In genomic region chr20:50278684-50279531, GRCh38 we compare ENCODE assay signal across 1 cellular context.
A peak's percentile ranks its signal among the peaks of the same experiment; 100 is the strongest.
TF ChIP-seq lines count a peak whose summit lies in the region.

No MANE protein-coding gene starts in this region.

TF ChIP-seq in HepG2, 621 proteins besides CTCF, POLR2A, EP300 and RAD21 (continued from another document and continues in another):
- TF ChIP-seq, protein P1, sequence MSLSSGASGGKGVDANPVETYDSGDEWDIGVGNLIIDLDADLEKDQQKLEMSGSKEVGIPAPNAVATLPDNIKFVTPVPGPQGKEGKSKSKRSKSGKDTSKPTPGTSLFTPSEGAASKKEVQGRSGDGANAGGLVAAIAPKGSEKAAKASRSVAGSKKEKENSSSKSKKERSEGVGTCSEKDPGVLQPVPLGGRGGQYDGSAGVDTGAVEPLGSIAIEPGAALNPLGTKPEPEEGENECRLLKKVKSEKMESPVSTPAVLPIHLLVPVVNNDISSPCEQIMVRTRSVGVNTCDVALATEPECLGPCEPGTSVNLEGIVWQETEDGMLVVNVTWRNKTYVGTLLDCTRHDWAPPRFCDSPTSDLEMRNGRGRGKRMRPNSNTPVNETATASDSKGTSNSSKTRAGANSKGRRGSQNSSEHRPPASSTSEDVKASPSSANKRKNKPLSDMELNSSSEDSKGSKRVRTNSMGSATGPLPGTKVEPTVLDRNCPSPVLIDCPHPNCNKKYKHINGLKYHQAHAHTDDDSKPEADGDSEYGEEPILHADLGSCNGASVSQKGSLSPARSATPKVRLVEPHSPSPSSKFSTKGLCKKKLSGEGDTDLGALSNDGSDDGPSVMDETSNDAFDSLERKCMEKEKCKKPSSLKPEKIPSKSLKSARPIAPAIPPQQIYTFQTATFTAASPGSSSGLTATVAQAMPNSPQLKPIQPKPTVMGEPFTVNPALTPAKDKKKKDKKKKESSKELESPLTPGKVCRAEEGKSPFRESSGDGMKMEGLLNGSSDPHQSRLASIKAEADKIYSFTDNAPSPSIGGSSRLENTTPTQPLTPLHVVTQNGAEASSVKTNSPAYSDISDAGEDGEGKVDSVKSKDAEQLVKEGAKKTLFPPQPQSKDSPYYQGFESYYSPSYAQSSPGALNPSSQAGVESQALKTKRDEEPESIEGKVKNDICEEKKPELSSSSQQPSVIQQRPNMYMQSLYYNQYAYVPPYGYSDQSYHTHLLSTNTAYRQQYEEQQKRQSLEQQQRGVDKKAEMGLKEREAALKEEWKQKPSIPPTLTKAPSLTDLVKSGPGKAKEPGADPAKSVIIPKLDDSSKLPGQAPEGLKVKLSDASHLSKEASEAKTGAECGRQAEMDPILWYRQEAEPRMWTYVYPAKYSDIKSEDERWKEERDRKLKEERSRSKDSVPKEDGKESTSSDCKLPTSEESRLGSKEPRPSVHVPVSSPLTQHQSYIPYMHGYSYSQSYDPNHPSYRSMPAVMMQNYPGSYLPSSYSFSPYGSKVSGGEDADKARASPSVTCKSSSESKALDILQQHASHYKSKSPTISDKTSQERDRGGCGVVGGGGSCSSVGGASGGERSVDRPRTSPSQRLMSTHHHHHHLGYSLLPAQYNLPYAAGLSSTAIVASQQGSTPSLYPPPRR (CRISPR knock-in tag; IDR thresholded peaks at IDR 0.05; ENCODE audit: borderline replicate concordance), result peak; percentile 28; the same call in 1 of the 2 replicates
- TF ChIP-seq RFX3 (CRISPR knock-in tag; IDR thresholded peaks at IDR 0.05) (0 out of 2 replicates have a peak, but pooled peaks have one; percentile 19), SALL2 (CRISPR knock-in tag; IDR thresholded peaks at IDR 0.05) (0 out of 2 replicates have a peak, but pooled peaks have one; percentile 34), SATB2 (CRISPR knock-in tag; IDR thresholded peaks at IDR 0.05) (no peak), CC2D1A (CRISPR knock-in tag; IDR thresholded peaks at IDR 0.05) (no peak), AKAP8 (CRISPR knock-in tag; IDR thresholded peaks at IDR 0.05) (0 out of 2 replicates have a peak, but pooled peaks have one; percentile 69), SRSF1 (optimal IDR thresholded peaks at IDR 0.05; ENCODE audit: low read depth, low read length) (no peak), NR2F6 (IDR thresholded peaks at IDR 0.05) (peak; percentile 43), NR2F6 (CRISPR knock-in tag; IDR thresholded peaks at IDR 0.05) (0 out of 2 replicates have a peak, but pooled peaks have one; percentile 56), IRF2 (CRISPR knock-in tag; IDR thresholded peaks at IDR 0.05) (peak; percentile 86), ZKSCAN8 (CRISPR knock-in tag; IDR thresholded peaks at IDR 0.05; ENCODE audit: borderline replicate concordance) (peak; percentile 91; the same call in 1 of the 2 replicates), MTF2 (CRISPR knock-in tag; IDR thresholded peaks at IDR 0.05; ENCODE audit: borderline replicate concordance) (no peak), ZFP36L1 (CRISPR knock-in tag; IDR thresholded peaks at IDR 0.05) (no peak), MIER3 (CRISPR knock-in tag; IDR thresholded peaks at IDR 0.05; ENCODE audit: borderline replicate concordance) (0 out of 2 replicates have a peak, but pooled peaks have one; percentile 32), CHD4 (IDR thresholded peaks at IDR 0.05; ENCODE audit: borderline replicate concordance, low read length) (peak; percentile 100), THAP11 (CRISPR knock-in tag; IDR thresholded peaks at IDR 0.05) (peak; percentile 64), SOX5 (CRISPR knock-in tag; IDR thresholded peaks at IDR 0.05; ENCODE audit: borderline replicate concordance) (peak; percentile 69), ZNF780A (CRISPR knock-in tag; IDR thresholded peaks at IDR 0.05) (no peak), ZFX (CRISPR knock-in tag; IDR thresholded peaks at IDR 0.05; ENCODE audit: low read depth) (peak; percentile 63), ZNF44 (CRISPR knock-in tag; IDR thresholded peaks at IDR 0.05) (no peak), ZNF234 (CRISPR knock-in tag; conservative IDR thresholded peaks at IDR 0.05) (no peak), MLLT10 (CRISPR knock-in tag; IDR thresholded peaks at IDR 0.05) (no peak), ZNF639 (CRISPR knock-in tag; conservative IDR thresholded peaks at IDR 0.05) (no peak; the same call in 1 of the 2 replicates), ZNF557 (CRISPR knock-in tag; IDR thresholded peaks at IDR 0.05) (0 out of 2 replicates have a peak, but pooled peaks have one; percentile 75), ZBTB7A (CRISPR knock-in tag; IDR thresholded peaks at IDR 0.05) (no peak), FOXK1 (CRISPR knock-in tag; IDR thresholded peaks at IDR 0.05; ENCODE audit: borderline replicate concordance, low read depth) (peak; percentile 63; the same call in 1 of the 2 replicates), ZSCAN21 (CRISPR knock-in tag; IDR thresholded peaks at IDR 0.05; ENCODE audit: borderline replicate concordance) (no peak), POLR2G (IDR thresholded peaks at IDR 0.05; ENCODE audit: low read depth, low read length) (no peak; the same call in 1 of the 2 replicates), ZNF616 (CRISPR knock-in tag; IDR thresholded peaks at IDR 0.05; ENCODE audit: low read depth) (no peak), HOXA9 (CRISPR knock-in tag; IDR thresholded peaks at IDR 0.05; ENCODE audit: borderline replicate concordance) (no peak), SNRNP70 (IDR thresholded peaks at IDR 0.05; ENCODE audit: low read depth, low read length) (no peak), SRF (IDR thresholded peaks at IDR 0.05; ENCODE audit: low read depth, low read length) (no peak), ZNF761 (CRISPR knock-in tag; conservative IDR thresholded peaks at IDR 0.05) (no peak; the same call in 1 of the 2 replicates), HOXA5 (CRISPR knock-in tag; IDR thresholded peaks at IDR 0.05) (peak; percentile 45; the same call in 1 of the 2 replicates), GATAD2A (CRISPR knock-in tag; IDR thresholded peaks at IDR 0.05) (peak; percentile 56; the same call in 1 of the 2 replicates), ARNT2 (CRISPR knock-in tag; IDR thresholded peaks at IDR 0.05; ENCODE audit: low read depth) (no peak), DMTF1 (CRISPR knock-in tag; IDR thresholded peaks at IDR 0.05) (0 out of 2 replicates have a peak, but pooled peaks have one; percentile 63), ZNF672 (CRISPR knock-in tag; IDR thresholded peaks at IDR 0.05) (no peak), HOXA7 (CRISPR knock-in tag; IDR thresholded peaks at IDR 0.05) (no peak), NR2F1 (CRISPR knock-in tag; IDR thresholded peaks at IDR 0.05) (peak in 1 of 2 experiments; percentile 39; a peak in 1 of 4 replicates), ZNF598 (CRISPR knock-in tag; IDR thresholded peaks at IDR 0.05; ENCODE audit: borderline replicate concordance) (peak; percentile 72; the same call in 1 of the 2 replicates), KMT2A (CRISPR knock-in tag; IDR thresholded peaks at IDR 0.05) (peak; percentile 45; the same call in 1 of the 2 replicates), NFE2L2 (IDR thresholded peaks at IDR 0.05; ENCODE audit: low read length) (0 out of 2 replicates have a peak, but pooled peaks have one; percentile 2), ESRRA (CRISPR knock-in tag; IDR thresholded peaks at IDR 0.05; ENCODE audit: low read depth) (no peak), ZNF160 (CRISPR knock-in tag; IDR thresholded peaks at IDR 0.05) (no peak), FOXA1 (IDR thresholded peaks at IDR 0.05) (no peak), FOXA1 (CRISPR knock-in tag; IDR thresholded peaks at IDR 0.05) (0 out of 2 replicates have a peak, but pooled peaks have one; percentile 43), ZNF589 (CRISPR knock-in tag; conservative IDR thresholded peaks at IDR 0.05) (no peak)
- TF ChIP-seq, protein P2, sequence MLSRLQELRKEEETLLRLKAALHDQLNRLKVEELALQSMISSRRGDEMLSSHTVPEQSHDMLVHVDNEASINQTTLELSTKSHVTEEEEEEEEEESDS (CRISPR knock-in tag; IDR thresholded peaks at IDR 0.05; ENCODE audit: borderline replicate concordance), result no peak
- TF ChIP-seq, protein P3, sequence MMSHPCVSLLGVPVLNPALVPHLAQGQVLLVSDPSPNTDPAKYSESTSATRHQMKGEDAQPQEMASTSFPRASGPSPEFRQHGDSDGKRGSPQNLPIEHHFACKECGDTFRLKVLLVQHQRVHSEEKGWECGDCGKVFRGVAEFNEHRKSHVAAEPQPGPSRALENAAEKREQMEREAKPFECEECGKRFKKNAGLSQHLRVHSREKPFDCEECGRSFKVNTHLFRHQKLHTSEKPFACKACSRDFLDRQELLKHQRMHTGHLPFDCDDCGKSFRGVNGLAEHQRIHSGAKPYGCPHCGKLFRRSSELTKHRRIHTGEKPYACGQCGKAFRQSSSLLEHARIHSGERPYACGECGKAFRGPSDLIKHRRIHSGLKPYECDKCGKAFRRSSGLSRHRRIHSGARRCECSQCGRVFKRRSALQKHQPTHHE (CRISPR knock-in tag; IDR thresholded peaks at IDR 0.05; ENCODE audit: borderline replicate concordance), result peak; percentile 60; the same call in 1 of the 2 replicates
- TF ChIP-seq, protein P4, sequence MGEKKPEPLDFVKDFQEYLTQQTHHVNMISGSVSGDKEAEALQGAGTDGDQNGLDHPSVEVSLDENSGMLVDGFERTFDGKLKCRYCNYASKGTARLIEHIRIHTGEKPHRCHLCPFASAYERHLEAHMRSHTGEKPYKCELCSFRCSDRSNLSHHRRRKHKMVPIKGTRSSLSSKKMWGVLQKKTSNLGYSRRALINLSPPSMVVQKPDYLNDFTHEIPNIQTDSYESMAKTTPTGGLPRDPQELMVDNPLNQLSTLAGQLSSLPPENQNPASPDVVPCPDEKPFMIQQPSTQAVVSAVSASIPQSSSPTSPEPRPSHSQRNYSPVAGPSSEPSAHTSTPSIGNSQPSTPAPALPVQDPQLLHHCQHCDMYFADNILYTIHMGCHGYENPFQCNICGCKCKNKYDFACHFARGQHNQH (CRISPR knock-in tag; IDR thresholded peaks at IDR 0.05), result peak; percentile 70
- TF ChIP-seq, protein P5, sequence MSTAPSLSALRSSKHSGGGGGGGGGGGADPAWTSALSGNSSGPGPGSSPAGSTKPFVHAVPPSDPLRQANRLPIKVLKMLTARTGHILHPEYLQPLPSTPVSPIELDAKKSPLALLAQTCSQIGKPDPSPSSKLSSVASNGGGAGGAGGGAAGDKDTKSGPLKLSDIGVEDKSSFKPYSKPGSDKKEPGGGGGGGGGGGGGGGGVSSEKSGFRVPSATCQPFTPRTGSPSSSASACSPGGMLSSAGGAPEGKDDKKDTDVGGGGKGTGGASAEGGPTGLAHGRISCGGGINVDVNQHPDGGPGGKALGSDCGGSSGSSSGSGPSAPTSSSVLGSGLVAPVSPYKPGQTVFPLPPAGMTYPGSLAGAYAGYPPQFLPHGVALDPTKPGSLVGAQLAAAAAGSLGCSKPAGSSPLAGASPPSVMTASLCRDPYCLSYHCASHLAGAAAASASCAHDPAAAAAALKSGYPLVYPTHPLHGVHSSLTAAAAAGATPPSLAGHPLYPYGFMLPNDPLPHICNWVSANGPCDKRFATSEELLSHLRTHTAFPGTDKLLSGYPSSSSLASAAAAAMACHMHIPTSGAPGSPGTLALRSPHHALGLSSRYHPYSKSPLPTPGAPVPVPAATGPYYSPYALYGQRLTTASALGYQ (CRISPR knock-in tag; IDR thresholded peaks at IDR 0.05), result no peak
- TF ChIP-seq, protein P6, sequence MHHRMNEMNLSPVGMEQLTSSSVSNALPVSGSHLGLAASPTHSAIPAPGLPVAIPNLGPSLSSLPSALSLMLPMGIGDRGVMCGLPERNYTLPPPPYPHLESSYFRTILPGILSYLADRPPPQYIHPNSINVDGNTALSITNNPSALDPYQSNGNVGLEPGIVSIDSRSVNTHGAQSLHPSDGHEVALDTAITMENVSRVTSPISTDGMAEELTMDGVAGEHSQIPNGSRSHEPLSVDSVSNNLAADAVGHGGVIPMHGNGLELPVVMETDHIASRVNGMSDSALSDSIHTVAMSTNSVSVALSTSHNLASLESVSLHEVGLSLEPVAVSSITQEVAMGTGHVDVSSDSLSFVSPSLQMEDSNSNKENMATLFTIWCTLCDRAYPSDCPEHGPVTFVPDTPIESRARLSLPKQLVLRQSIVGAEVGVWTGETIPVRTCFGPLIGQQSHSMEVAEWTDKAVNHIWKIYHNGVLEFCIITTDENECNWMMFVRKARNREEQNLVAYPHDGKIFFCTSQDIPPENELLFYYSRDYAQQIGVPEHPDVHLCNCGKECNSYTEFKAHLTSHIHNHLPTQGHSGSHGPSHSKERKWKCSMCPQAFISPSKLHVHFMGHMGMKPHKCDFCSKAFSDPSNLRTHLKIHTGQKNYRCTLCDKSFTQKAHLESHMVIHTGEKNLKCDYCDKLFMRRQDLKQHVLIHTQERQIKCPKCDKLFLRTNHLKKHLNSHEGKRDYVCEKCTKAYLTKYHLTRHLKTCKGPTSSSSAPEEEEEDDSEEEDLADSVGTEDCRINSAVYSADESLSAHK (CRISPR knock-in tag; IDR thresholded peaks at IDR 0.05; ENCODE audit: borderline replicate concordance), result no peak
- TF ChIP-seq, protein P7, sequence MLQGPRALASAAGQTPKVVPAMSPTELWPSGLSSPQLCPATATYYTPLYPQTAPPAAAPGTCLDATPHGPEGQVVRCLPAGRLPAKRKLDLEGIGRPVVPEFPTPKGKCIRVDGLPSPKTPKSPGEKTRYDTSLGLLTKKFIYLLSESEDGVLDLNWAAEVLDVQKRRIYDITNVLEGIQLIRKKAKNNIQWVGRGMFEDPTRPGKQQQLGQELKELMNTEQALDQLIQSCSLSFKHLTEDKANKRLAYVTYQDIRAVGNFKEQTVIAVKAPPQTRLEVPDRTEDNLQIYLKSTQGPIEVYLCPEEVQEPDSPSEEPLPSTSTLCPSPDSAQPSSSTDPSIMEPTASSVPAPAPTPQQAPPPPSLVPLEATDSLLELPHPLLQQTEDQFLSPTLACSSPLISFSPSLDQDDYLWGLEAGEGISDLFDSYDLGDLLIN (CRISPR knock-in tag; IDR thresholded peaks at IDR 0.05; ENCODE audit: borderline replicate concordance), result 0 out of 2 replicates have a peak, but pooled peaks have one; percentile 79
